Comparison of ENCODE assay signal across 29 cellular contexts in the genomic region with DNA sequence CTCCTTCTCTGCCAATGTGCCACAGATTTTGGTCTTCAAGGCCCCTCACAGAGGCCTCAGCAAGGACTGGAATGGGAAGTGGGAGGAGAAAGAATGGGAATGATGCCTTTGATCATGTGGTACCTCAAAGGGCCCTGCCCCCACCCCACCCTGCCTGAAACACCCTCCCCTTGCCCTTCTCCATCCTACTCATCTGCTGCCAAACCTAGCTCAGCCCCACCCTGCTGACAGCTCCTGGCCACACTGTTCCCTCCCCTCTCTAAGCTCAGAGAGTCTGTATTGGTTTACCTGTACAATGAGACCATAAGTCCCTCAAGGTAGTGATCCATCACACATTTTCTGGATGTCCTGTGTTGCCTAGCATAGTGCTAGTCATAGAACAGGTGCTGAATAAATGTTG. TPM values are rescaled to one million over a fixed set of nuclear protein-coding genes. Genes with fewer than 3 reads are reported as not detected.
"Had no signal": no experiment of that assay in that cellular context is flagged by ENCODE, and none has a peak within 500 bp of the region (broad histone marks: within the 10 kb centered on the region; RNA-seq: fewer than 3 reads in every experiment).

No MANE protein-coding gene starts in this region.

- H3K27ac Mint-ChIP-seq: activated CD4-positive, alpha-beta memory T cell treated with anti-CD3 and anti-CD28 coated beads, Interleukin-2, amount 10 ng/mL, durations not matched to agents 7 days and 5 days; activated CD4-positive, alpha-beta T cell treated with anti-CD3 and anti-CD28 coated beads, Interleukin-2, amount 10 ng/mL, durations not matched to agents 7 days and 5 days; activated naive CD4-positive, alpha-beta T cell treated with anti-CD3 and anti-CD28 coated beads, Interleukin-2, amount 50 U/mL, for 72 hours; activated T-cell treated with anti-CD3 and anti-CD28 coated beads, Interleukin-2, amount 50 U/mL, for 24 hours; activated T-helper 17 cell treated with anti-CD3 and anti-CD28 coated beads, Interleukin-2, amount 50 U/mL, for 72 hours; immature natural killer cell; memory B cell; stimulated activated naive B cell treated with anti-CD40 and anti-IgM and Interleukin-4, amounts not matched to agents 10 μg/mL and 1 μg/mL and 100 μg/mL, for 72 hours; T-helper 1 cell treated with Interleukin-12 subunit alpha and Interleukin-12 subunit beta and Interleukin-4 antibody, amounts not matched to agents 30 μg/mL and 1 μg/mL, for 36 hours had no signal

- H3K36me3 Mint-ChIP-seq: activated naive CD4-positive, alpha-beta T cell treated with anti-CD3 and anti-CD28 coated beads, Interleukin-2, amount 50 U/mL, for 72 hours; immature natural killer cell; memory B cell; naive thymus-derived CD4-positive, alpha-beta T cell; stimulated activated naive B cell treated with anti-CD40 and anti-IgM and Interleukin-4, amounts not matched to agents 10 μg/mL and 1 μg/mL and 100 μg/mL, for 72 hours had no signal

- H3K9me3 Mint-ChIP-seq: activated CD4-positive, alpha-beta memory T cell treated with anti-CD3 and anti-CD28 coated beads, Interleukin-2, amount 10 ng/mL, durations not matched to agents 7 days and 5 days; activated CD4-positive, alpha-beta T cell treated with anti-CD3 and anti-CD28 coated beads, Interleukin-2, amount 10 ng/mL, durations not matched to agents 7 days and 5 days; activated naive CD4-positive, alpha-beta T cell treated with anti-CD3 and anti-CD28 coated beads, Interleukin-2, amount 50 U/mL, for 72 hours; activated T-cell treated with anti-CD3 and anti-CD28 coated beads, Interleukin-2, amount 50 U/mL, for 24 hours; activated T-helper 17 cell treated with anti-CD3 and anti-CD28 coated beads, Interleukin-2, amount 50 U/mL, for 72 hours; immature natural killer cell; memory B cell; stimulated activated naive B cell treated with anti-CD40 and anti-IgM and Interleukin-4, amounts not matched to agents 10 μg/mL and 1 μg/mL and 100 μg/mL, for 72 hours; T-helper 1 cell treated with Interleukin-12 subunit alpha and Interleukin-12 subunit beta and Interleukin-4 antibody, amounts not matched to agents 30 μg/mL and 1 μg/mL, for 36 hours had no signal

- H3K27ac ChIP-seq: heart left ventricle, parathyroid adenoma, psoas muscle, sigmoid colon, stomach, tibial artery had no signal

- H3K4me3 ChIP-seq: heart left ventricle, psoas muscle, sigmoid colon, stomach, tibial artery had no signal

- H3K9me3 ChIP-seq: heart left ventricle, psoas muscle, sigmoid colon, stomach, tibial artery had no signal

- H3K9ac ChIP-seq: parathyroid adenoma had no signal

- H3K4me1 ChIP-seq: parathyroid adenoma, psoas muscle, sigmoid colon, stomach had no signal

- ATAC-seq: activated naive CD4-positive, alpha-beta T cell treated with anti-CD3 and anti-CD28 coated beads, Interleukin-2, amount 50 U/mL, for 72 hours; activated T-helper 17 cell treated with anti-CD3 and anti-CD28 coated beads, Interleukin-2, amount 50 U/mL, for 72 hours; naive thymus-derived CD4-positive, alpha-beta T cell; psoas muscle; stimulated activated naive B cell treated with anti-CD40 and anti-IgM and Interleukin-4, amounts not matched to agents 10 μg/mL and 1 μg/mL and 100 μg/mL, for 72 hours had no signal

- H2AFZ ChIP-seq: parathyroid adenoma had no signal

- H3K4me3 Mint-ChIP-seq: activated CD4-positive, alpha-beta memory T cell treated with anti-CD3 and anti-CD28 coated beads, Interleukin-2, amount 10 ng/mL, durations not matched to agents 7 days and 5 days; activated CD4-positive, alpha-beta T cell treated with anti-CD3 and anti-CD28 coated beads, Interleukin-2, amount 10 ng/mL, durations not matched to agents 7 days and 5 days; activated T-cell treated with anti-CD3 and anti-CD28 coated beads, Interleukin-2, amount 50 U/mL, for 24 hours; activated T-helper 17 cell treated with anti-CD3 and anti-CD28 coated beads, Interleukin-2, amount 50 U/mL, for 72 hours; immature natural killer cell; memory B cell; naive thymus-derived CD4-positive, alpha-beta T cell; stimulated activated naive B cell treated with anti-CD40 and anti-IgM and Interleukin-4, amounts not matched to agents 10 μg/mL and 1 μg/mL and 100 μg/mL, for 72 hours; T-helper 1 cell treated with Interleukin-12 subunit alpha and Interleukin-12 subunit beta and Interleukin-4 antibody, amounts not matched to agents 30 μg/mL and 1 μg/mL, for 36 hours had no signal

- H3K79me2 ChIP-seq: parathyroid adenoma had no signal

- H3K27me3 Mint-ChIP-seq: activated CD4-positive, alpha-beta T cell treated with anti-CD3 and anti-CD28 coated beads, Interleukin-2, amount 10 ng/mL, durations not matched to agents 7 days and 5 days; activated T-cell treated with anti-CD3 and anti-CD28 coated beads, Interleukin-2, amount 50 U/mL, for 24 hours; activated T-helper 17 cell treated with anti-CD3 and anti-CD28 coated beads, Interleukin-2, amount 50 U/mL, for 72 hours; naive thymus-derived CD4-positive, alpha-beta T cell had no signal

- H3K36me3 ChIP-seq: heart left ventricle, sigmoid colon had no signal

- DNase-seq: activated CD4-positive, alpha-beta memory T cell treated with anti-CD3 and anti-CD28 coated beads, Interleukin-2, amount 10 ng/mL, durations not matched to agents 7 days and 5 days; activated CD4-positive, alpha-beta T cell treated with anti-CD3 and anti-CD28 coated beads for 1 hour; activated CD4-positive, alpha-beta T cell treated with anti-CD3 and anti-CD28 coated beads, Interleukin-2, amount 10 ng/mL, durations not matched to agents 7 days and 5 days; activated CD8-positive, alpha-beta memory T cell treated with anti-CD3 and anti-CD28 coated beads, Interleukin-2, amount 50 U/mL, for 48 hours; activated T-cell treated with anti-CD3 and anti-CD28 coated beads, Interleukin-2, amount 50 U/mL, for 24 hours; dermis blood vessel endothelial cell; effector CD4-positive, alpha-beta T cell; foreskin fibroblast; heart left ventricle; hypothalamus; immature natural killer cell; midbrain; naive thymus-derived CD4-positive, alpha-beta T cell; nucleus accumbens; psoas muscle; sigmoid colon; small intestine; stimulated activated CD4-positive, alpha-beta T cell treated with anti-CD3 and anti-CD28 coated beads, Interleukin-15, amount 100 ng/mL, for 24 hours; stimulated activated CD4-positive, alpha-beta T cell treated with anti-CD3 and anti-CD28 coated beads, Interleukin-2, amount 100 ng/mL, for 24 hours; stimulated activated naive B cell treated with anti-CD40 and anti-IgM and Interleukin-4, amounts not matched to agents 10 μg/mL and 1 μg/mL and 100 μg/mL, for 72 hours; stomach; T-helper 9 cell; tibial artery had no signal

RNA-seq across cellular contexts. Expression of gene ARHGAP30, which starts 6.7 kb away (rescaled TPM):
- total RNA-seq: dermis blood vessel endothelial cell had no signal
- polyA plus RNA-seq: neural cell had no signal

RNA-seq across cellular contexts. Expression of gene NECTIN4, which starts 12.9 kb away (rescaled TPM):
- total RNA-seq: activated CD4-positive, alpha-beta memory T cell treated with anti-CD3 and anti-CD28 coated beads, Interleukin-2, amount 10 ng/mL, durations not matched to agents 7 days and 5 days; naive thymus-derived CD4-positive, alpha-beta T cell; psoas muscle; sigmoid colon had no signal
- polyA plus RNA-seq: immature natural killer cell; naive thymus-derived CD4-positive, alpha-beta T cell; neural cell had no signal

RNA-seq across cellular contexts. Expression of gene KLHDC9, which starts 21.8 kb away (rescaled TPM):
- total RNA-seq: activated T-helper 17 cell treated with anti-CD3 and anti-CD28 coated beads, Interleukin-2, amount 50 U/mL, for 72 hours had no signal
